Comparison of ENCODE assay signal across 8 cellular contexts in genomic region chr4:82372874-82373815, GRCh38. TPM values are rescaled to one million over a fixed set of nuclear protein-coding genes. Genes with fewer than 3 reads are reported as not detected.
DNase-seq lines count a peak whose midpoint lies in the region; ATAC-seq and TF ChIP-seq lines count a peak whose summit lies in the region.

No MANE protein-coding gene starts in this region.

- H3K36me3 ChIP-seq in breast epithelium, result no peaks in the 10 kb centered on the region

- no peaks in the 10 kb centered on the region for H3K27me3 ChIP-seq in breast epithelium

- no peak for TF ChIP-seq POLR2A in breast epithelium (IDR thresholded peaks at IDR 0.05)

- DNase-seq in NCI-H524 (lab: John Stamatoyannopoulos, UW), result peak; percentile 44 to 45
- DNase-seq in NCI-H524 treated with DMSO at 0.1 percent for 48 hours (lab: John Stamatoyannopoulos, UW), result no peak
- peak; percentile 21 for DNase-seq in NCI-H2107 (lab: John Stamatoyannopoulos, UW)
- peak; percentile 72 to 74 for DNase-seq in breast epithelium (ENCODE audit: low spot score in 2 of 2)
- peak; percentile 70 for DNase-seq in iris pigment epithelial cell (ENCODE audit: low read depth)
- DNase-seq in stimulated activated CD4-positive, alpha-beta T cell treated with anti-CD3 and anti-CD28 coated beads, Interleukin-12 subunit alpha, Interleukin-12 subunit beta, amount 100 ng/mL, for 24 hours (ENCODE audit: low read depth in 2 of 2), result peak; percentile 58 to 85

- H3K4me1 ChIP-seq in breast epithelium, result peaks cover 0 to 15% of the 10 kb centered on the region in 2 donors

- TF ChIP-seq CTCF in VCaP (conservative IDR thresholded peaks at IDR 0.05) (no peak), breast epithelium (IDR thresholded peaks at IDR 0.05) (no peak)

- no peaks in the 10 kb centered on the region for H3K9me3 ChIP-seq in breast epithelium

- intact Hi-C loops in breast epithelium (cut with DNase I; ENCODE audit: low total_unique reads), result no loop called here

- H3K4me3 ChIP-seq in breast epithelium, result peak overlapping the region; percentile 82 to 98 (median 88)

- ATAC-seq in HG03039 (IDR thresholded peaks at IDR 0.05; ENCODE audit: unreplicated experiment), result peak; percentile 13

- H3K27ac ChIP-seq in VCaP (peak overlapping the region; percentile 98), breast epithelium (peak overlapping the region; percentile 99 to 100)

RNA-seq across cellular contexts. Expression of gene HNRNPD, which starts 0.6 kb away (rescaled TPM):
- 100 to 1,000 TPM in 2 of 3 donors, 10 to 100 TPM in 1; 85.1 to 130 (median 122) TPM for total RNA-seq in breast epithelium

RNA-seq across cellular contexts. Expression of gene HNRNPDL, which starts 57.1 kb away (rescaled TPM):
- total RNA-seq in breast epithelium, result 100 to 1,000 TPM; 116 to 253 (median 211) TPM

RNA-seq across cellular contexts. Expression of gene ENOPH1, which starts 57.2 kb away (rescaled TPM):
- 10 to 100 TPM; 19.2 to 30.8 (median 29.7) TPM for total RNA-seq in breast epithelium
